Comparison of ENCODE assay signal across 17 cellular contexts in genomic region chr3:143146875-143147274, GRCh38. TPM values are rescaled to one million over a fixed set of nuclear protein-coding genes. Genes with fewer than 3 reads are reported as not detected.
DNase-seq lines count a peak whose midpoint lies in the region; TF ChIP-seq lines count a peak whose summit lies in the region.
"Had no signal": no experiment of that assay in that cellular context is flagged by ENCODE, and none has a peak within 500 bp of the region (broad histone marks: within the 10 kb centered on the region; RNA-seq: fewer than 3 reads in every experiment).

No MANE protein-coding gene starts in this region.

- no peaks in the 10 kb centered on the region for H3K36me3 ChIP-seq in fibroblast of lung (ENCODE audit: control insufficient read depth, insufficient read depth, low read length)
- H3K36me3 ChIP-seq: BE2C had no signal

- H3K4me1 ChIP-seq in fibroblast of lung (ENCODE audit: control insufficient read depth, extremely low read depth, insufficient read depth, low read length): peaks cover 6% of the 10 kb centered on the region
- H3K4me1 ChIP-seq: BE2C had no signal

- TF ChIP-seq CTCF in fibroblast of lung (conservative IDR thresholded peaks at IDR 0.05 in 1 of 2, IDR thresholded peaks at IDR 0.05 in 1 of 2; ENCODE audit: low read depth in 1 of 2, low read length in 2 of 2): no peak
- no peak for TF ChIP-seq CTCF in osteocyte (IDR thresholded peaks at IDR 0.05)

- peak overlapping the region; percentile 54 for H3K27ac Mint-ChIP-seq in osteocyte (ENCODE audit: unreplicated experiment)
- H3K27ac Mint-ChIP-seq: CD4-positive, CD25-positive, alpha-beta regulatory T cell had no signal

- H3K4me3 ChIP-seq in fibroblast of lung (replicated peaks in 1 of 4; ENCODE audit: control extremely low read depth in 1 of 4, insufficient read depth in 1 of 4, low read depth in 3 of 4, low read length in 4 of 4): no peak overlapping the region
- H3K4me3 ChIP-seq: GM12878, GM23248 had no signal

- H4K20me1 ChIP-seq in fibroblast of lung (ENCODE audit: control insufficient read depth, extremely low read depth, insufficient read depth, low read length): no peaks in the 10 kb centered on the region

- H3K9me3 Mint-ChIP-seq in osteocyte (ENCODE audit: unreplicated experiment): no peaks in the 10 kb centered on the region

- no peaks in the 10 kb centered on the region for H3K79me2 ChIP-seq in fibroblast of lung (ENCODE audit: control insufficient read depth, insufficient read depth, low read length)

- H2AFZ ChIP-seq in fibroblast of lung (ENCODE audit: low read length): peak overlapping the region; percentile 27
- H2AFZ ChIP-seq: GM23248 had no signal

- no peaks in the 10 kb centered on the region for H3K27me3 ChIP-seq in fibroblast of lung (ENCODE audit: control insufficient read depth, insufficient read depth, low read length)
- H3K27me3 ChIP-seq: BE2C had no signal

- no peaks in the 10 kb centered on the region for H3K36me3 Mint-ChIP-seq in osteocyte (ENCODE audit: unreplicated experiment)

- H3K27me3 Mint-ChIP-seq in osteocyte (ENCODE audit: unreplicated experiment): no peaks in the 10 kb centered on the region
- H3K27me3 Mint-ChIP-seq: CD4-positive, CD25-positive, alpha-beta regulatory T cell had no signal

- H3K4me1 Mint-ChIP-seq in osteocyte (ENCODE audit: unreplicated experiment): peaks cover 16% of the 10 kb centered on the region

- peak overlapping the region; percentile 62 for H3K4me2 ChIP-seq in fibroblast of lung (ENCODE audit: extremely low read depth, insufficient read depth, low read length)

- in situ Hi-C loops in G401 (cut with HindIII; ENCODE audit: low sequenced_read_pairs): no loop called here

- H3K9ac ChIP-seq in fibroblast of lung (ENCODE audit: insufficient read depth, low read length): no peak overlapping the region
- H3K9ac ChIP-seq: GM23248 had no signal

- no peak overlapping the region for H3K4me3 Mint-ChIP-seq in osteocyte (ENCODE audit: unreplicated experiment)
- H3K4me3 Mint-ChIP-seq: CD4-positive, CD25-positive, alpha-beta regulatory T cell had no signal

- H3K9me3 ChIP-seq in fibroblast of lung (ENCODE audit: control insufficient read depth, insufficient read depth, low read depth, low read length): no peaks in the 10 kb centered on the region
- H3K9me3 ChIP-seq: BE2C had no signal

- DNase-seq in astrocyte of the hippocampus (ENCODE audit: low read depth, low spot score): peak; percentile 33
- no peak for DNase-seq in fibroblast of lung (ENCODE audit: low read depth in 2 of 2)
- DNase-seq in osteocyte (ENCODE audit: extremely low spot score, unreplicated experiment): no peak
- DNase-seq in G401 (ENCODE audit: low spot score): no peak
- no peak for DNase-seq in NCI-H2171 (lab: John Stamatoyannopoulos, UW)
- no peak for DNase-seq in NCI-H2081 treated with DMSO at 0.1 percent for 48 hours (lab: John Stamatoyannopoulos, UW)
- no peak for DNase-seq in activated naive CD4-positive, alpha-beta T cell (lab: John Stamatoyannopoulos, UW)
- DNase-seq: ACHN; BE2C; C1 segment of cervical spinal cord; Calu3; CD4-positive, CD25-positive, alpha-beta regulatory T cell; DMS79 treated with DMSO at 0.1 percent for 48 hours; GM23248; HCEC 1CT had no signal

- no peak overlapping the region for H3K27ac ChIP-seq in fibroblast of lung (ENCODE audit: insufficient read depth, low read length)
- H3K27ac ChIP-seq: GM23248 had no signal

RNA-seq across cellular contexts. Expression of gene CHST2, which starts 27.3 kb away (rescaled TPM):
- total RNA-seq in fibroblast of lung (2.6 and 3.9 TPM in 2 replicates), osteocyte (41.6 and 44.5 TPM in 2 replicates)
- polyA plus RNA-seq in fibroblast of lung: 1.1 and 1.8 TPM in 2 replicates
- 2.4 and 4.5 TPM in 2 replicates for polyA plus RNA-seq in fibroblast of lung (2012)
- 1.5 and 2.0 TPM in 2 replicates for polyA minus RNA-seq in fibroblast of lung (ENCODE audit: low replicate concordance)
- total RNA-seq in G401 (2014; rRNA removed; shearing (Covaris generic)): 3.5 and 4.7 TPM in 2 replicates
- total RNA-seq: HT-29 had no signal
